In genomic region chr1:36396359-36396758, GRCh38 we compare ENCODE assay signal across 10 cellular contexts. TPM values are rescaled to one million over a fixed set of nuclear protein-coding genes. Genes with fewer than 3 reads are reported as not detected.
DNase-seq lines count a peak whose midpoint lies in the region; ATAC-seq and TF ChIP-seq lines count a peak whose summit lies in the region.
"Had no signal": no experiment of that assay in that cellular context is flagged by ENCODE, and none has a peak within 500 bp of the region (broad histone marks: within the 10 kb centered on the region; RNA-seq: fewer than 3 reads in every experiment).

No MANE protein-coding gene starts in this region.

- POLR2A ChIA-PET in activated CD4-positive, alpha-beta T cell treated with anti-CD3 and anti-CD28 coated beads, Interleukin-2, amount 10 ng/mL, durations not matched to agents 7 days and 5 days (lab: Charles Lee), result interaction anchor here (1.1 kb wide), 1 partner anchor 10 kb away, joined by 3 read pairs; no protein-coding TSS in a partner anchor
- POLR2A ChIA-PET in T-cell (lab: Charles Lee), result interaction anchor here in 1 of 2 donors (0.7 kb wide), 1 partner anchor 254 kb away, joined by 7 read pairs; no protein-coding TSS in a partner anchor

- no peak for TF ChIP-seq CTCF in glutamatergic neuron (IDR thresholded peaks at IDR 0.05; ENCODE audit: partially characterized antibody, unreplicated experiment)

- CTCF ChIA-PET in activated CD4-positive, alpha-beta T cell treated with anti-CD3 and anti-CD28 coated beads, Interleukin-2, amount 10 ng/mL, durations not matched to agents 7 days and 5 days (lab: Charles Lee), result interaction anchor here (0.5 to 1.2 kb wide), 2 partner anchors 23 to 63 kb away, joined by 3 read pairs; no protein-coding TSS in a partner anchor
- CTCF ChIA-PET in T-cell (lab: Charles Lee), result interaction anchor here (0.6 to 2.5 kb wide), 3 partner anchors 10 to 54 kb away, joined by 3 to 13 read pairs (median 4); partner anchors contain the start of gene STK40 (in 1 of the 2)

- peaks cover 23% of the 10 kb centered on the region for H3K36me3 Mint-ChIP-seq in activated CD4-positive, alpha-beta T cell treated with anti-CD3 and anti-CD28 coated beads, Interleukin-2, amount 10 ng/mL, durations not matched to agents 7 days and 5 days (ENCODE audit: low read depth)
- H3K36me3 Mint-ChIP-seq in T-cell (peaks cover 10% of the 10 kb centered on the region), glutamatergic neuron (ENCODE audit: unreplicated experiment) (no peaks in the 10 kb centered on the region)
- peaks cover 19 to 24% of the 10 kb centered on the region in 2 donors for H3K36me3 Mint-ChIP-seq in stimulated activated naive B cell treated with anti-CD40 and anti-IgM and Interleukin-4, amounts not matched to agents 10 μg/mL and 1 μg/mL and 100 μg/mL, for 72 hours

- H3K27ac Mint-ChIP-seq in activated CD4-positive, alpha-beta T cell treated with anti-CD3 and anti-CD28 coated beads, Interleukin-2, amount 10 ng/mL, durations not matched to agents 7 days and 5 days, result peak overlapping the region; percentile 41
- H3K27ac Mint-ChIP-seq in T-cell (peak overlapping the region; percentile 31 to 34), glutamatergic neuron (ENCODE audit: unreplicated experiment) (no peak overlapping the region)
- peak overlapping the region; percentile 100 for H3K27ac Mint-ChIP-seq in stimulated activated naive B cell treated with anti-CD40 and anti-IgM and Interleukin-4, amounts not matched to agents 10 μg/mL and 1 μg/mL and 100 μg/mL, for 72 hours

- ATAC-seq in T-cell (replicated peaks in 1 of 4), result no peak
- ATAC-seq in stimulated activated naive B cell treated with anti-CD40 and anti-IgM and Interleukin-4, amounts not matched to agents 10 μg/mL and 1 μg/mL and 100 μg/mL, for 72 hours (replicated peaks), result no peak

- H3K4me1 Mint-ChIP-seq in activated CD4-positive, alpha-beta T cell treated with anti-CD3 and anti-CD28 coated beads, Interleukin-2, amount 10 ng/mL, durations not matched to agents 7 days and 5 days, result peaks cover 40% of the 10 kb centered on the region
- H3K4me1 Mint-ChIP-seq in T-cell, result peaks cover 37 to 45% (median 43%) of the 10 kb centered on the region in 3 donors
- H3K4me1 Mint-ChIP-seq in glutamatergic neuron (ENCODE audit: low read depth, unreplicated experiment), result peaks cover 7% of the 10 kb centered on the region
- H3K4me1 Mint-ChIP-seq in stimulated activated naive B cell treated with anti-CD40 and anti-IgM and Interleukin-4, amounts not matched to agents 10 μg/mL and 1 μg/mL and 100 μg/mL, for 72 hours, result peaks cover 35 to 65% of the 10 kb centered on the region in 2 donors

- no peaks in the 10 kb centered on the region for H3K9me3 Mint-ChIP-seq in activated CD4-positive, alpha-beta T cell treated with anti-CD3 and anti-CD28 coated beads, Interleukin-2, amount 10 ng/mL, durations not matched to agents 7 days and 5 days
- H3K9me3 Mint-ChIP-seq in T-cell, result no peaks in the 10 kb centered on the region
- H3K9me3 Mint-ChIP-seq in glutamatergic neuron (ENCODE audit: unreplicated experiment), result peaks cover 1% of the 10 kb centered on the region
- H3K9me3 Mint-ChIP-seq in stimulated activated naive B cell treated with anti-CD40 and anti-IgM and Interleukin-4, amounts not matched to agents 10 μg/mL and 1 μg/mL and 100 μg/mL, for 72 hours, result no peaks in the 10 kb centered on the region

- no peaks in the 10 kb centered on the region for H3K27me3 Mint-ChIP-seq in activated CD4-positive, alpha-beta T cell treated with anti-CD3 and anti-CD28 coated beads, Interleukin-2, amount 10 ng/mL, durations not matched to agents 7 days and 5 days
- H3K27me3 Mint-ChIP-seq in T-cell (no peaks in the 10 kb centered on the region), glutamatergic neuron (ENCODE audit: unreplicated experiment) (peaks cover 4% of the 10 kb centered on the region)
- no peaks in the 10 kb centered on the region for H3K27me3 Mint-ChIP-seq in stimulated activated naive B cell treated with anti-CD40 and anti-IgM and Interleukin-4, amounts not matched to agents 10 μg/mL and 1 μg/mL and 100 μg/mL, for 72 hours

- peak overlapping the region; percentile 92 for H3K4me3 Mint-ChIP-seq in activated CD4-positive, alpha-beta T cell treated with anti-CD3 and anti-CD28 coated beads, Interleukin-2, amount 10 ng/mL, durations not matched to agents 7 days and 5 days
- peak overlapping the region; percentile 84 to 99 (median 98) for H3K4me3 Mint-ChIP-seq in T-cell
- peak overlapping the region; percentile 97 for H3K4me3 Mint-ChIP-seq in glutamatergic neuron (ENCODE audit: unreplicated experiment)
- peak overlapping the region; percentile 97 to 98 for H3K4me3 Mint-ChIP-seq in stimulated activated naive B cell treated with anti-CD40 and anti-IgM and Interleukin-4, amounts not matched to agents 10 μg/mL and 1 μg/mL and 100 μg/mL, for 72 hours

- DNase-seq in activated CD4-positive, alpha-beta T cell treated with anti-CD3 and anti-CD28 coated beads, Interleukin-2, amount 10 ng/mL, durations not matched to agents 7 days and 5 days, result no peak
- DNase-seq in activated CD4-positive, alpha-beta T cell treated with anti-CD3 and anti-CD28 coated beads for 1 hour, result no peak
- no peak for DNase-seq in T-cell
- no peak for DNase-seq in glutamatergic neuron
- no peak for DNase-seq in stimulated activated naive B cell treated with anti-CD40 and anti-IgM and Interleukin-4, amounts not matched to agents 10 μg/mL and 1 μg/mL and 100 μg/mL, for 72 hours
- no peak for DNase-seq in central memory CD4-positive, alpha-beta T cell
- DNase-seq in SK-N-DZ (ENCODE audit: low spot score), result no peak
- no peak for DNase-seq in NCI-H524 treated with DMSO at 0.1 percent for 48 hours (lab: John Stamatoyannopoulos, UW)
- DNase-seq: amygdala, NCI-H345 had no signal

RNA-seq across cellular contexts. Expression of gene LSM10, which starts 1.3 kb away (rescaled TPM):
- total RNA-seq in activated CD4-positive, alpha-beta T cell treated with anti-CD3 and anti-CD28 coated beads, Interleukin-2, amount 10 ng/mL, durations not matched to agents 7 days and 5 days, result 10 to 100 TPM; 39.3 to 39.4 TPM
- total RNA-seq in T-cell, result 10 to 100 TPM; 26.2 to 59.9 (median 55.4) TPM
- total RNA-seq in glutamatergic neuron (ENCODE audit: unreplicated experiment), result 44.4 TPM
- polyA plus RNA-seq in SK-N-DZ (2014; cell fraction: cytosol; rRNA removed), result 3.0 and 7.0 TPM in 2 replicates
- 0.71 and 7.9 TPM in 2 replicates for polyA plus RNA-seq in SK-N-DZ (2014; cell fraction: nucleus; rRNA removed)

RNA-seq across cellular contexts. Expression of gene STK40, which starts 10.6 kb away (rescaled TPM):
- total RNA-seq in activated CD4-positive, alpha-beta T cell treated with anti-CD3 and anti-CD28 coated beads, Interleukin-2, amount 10 ng/mL, durations not matched to agents 7 days and 5 days, result 10 to 100 TPM; 53.7 to 59.1 TPM
- total RNA-seq in T-cell, result 10 to 100 TPM; 29.6 to 71.1 (median 56.7) TPM
- 52.9 TPM for total RNA-seq in glutamatergic neuron (ENCODE audit: unreplicated experiment)
- polyA plus RNA-seq in SK-N-DZ (2014; cell fraction: cytosol; rRNA removed), result 10.9 and 14.0 TPM in 2 replicates
- polyA plus RNA-seq in SK-N-DZ (2014; cell fraction: nucleus; rRNA removed), result 7.0 and 8.6 TPM in 2 replicates

RNA-seq across cellular contexts. Expression of gene OSCP1, which starts 53.9 kb away (rescaled TPM):
- 1 to 10 TPM; 1.9 to 2.2 TPM for total RNA-seq in activated CD4-positive, alpha-beta T cell treated with anti-CD3 and anti-CD28 coated beads, Interleukin-2, amount 10 ng/mL, durations not matched to agents 7 days and 5 days
- total RNA-seq in T-cell (1 to 10 TPM in 1 of 5 donors, under 1 TPM in 4; 0.32 to 1.3 (median 0.68) TPM), glutamatergic neuron (ENCODE audit: unreplicated experiment) (6.3 TPM)
- polyA plus RNA-seq in SK-N-DZ (2014; cell fraction: cytosol; rRNA removed), result 3.3 and 3.6 TPM in 2 replicates
- 1.4 and 2.3 TPM in 2 replicates for polyA plus RNA-seq in SK-N-DZ (2014; cell fraction: nucleus; rRNA removed)
